In genomic region chr15:78779975-78780374, GRCh38 we compare ENCODE assay signal across 7 cellular contexts. TPM values are rescaled to one million over a fixed set of nuclear protein-coding genes. Genes with fewer than 3 reads are reported as not detected.
A peak's percentile ranks its signal among the peaks of the same experiment; 100 is the strongest.
DNase-seq lines count a peak whose midpoint lies in the region; ATAC-seq, FAIRE-seq and TF ChIP-seq lines count a peak whose summit lies in the region.
"Not testable (repeated sequence)": the region's sequence is repeated elsewhere in the genome, so short reads cannot be mapped to it uniquely, and the experiment has no call there.

No MANE protein-coding gene starts in this region.

- TF ChIP-seq RAD21 in K562 (CRISPR knock-in tag; conservative IDR thresholded peaks at IDR 0.05 in 1 of 2, IDR thresholded peaks at IDR 0.05 in 1 of 2), result not testable (repeated sequence)

- peaks cover 5 to 18% of the 10 kb centered on the region in 2 experiments; a peak in 4 of 5 replicates for H3K27me3 ChIP-seq in K562 (ENCODE audit: control insufficient read depth in 2 of 2, insufficient read depth in 2 of 2, low read length in 2 of 2)
- not testable (repeated sequence) for H3K27me3 ChIP-seq in gastroesophageal sphincter; heart right ventricle; right cardiac atrium (ENCODE audit: control insufficient read depth, insufficient read depth); lower lobe of right lung (ENCODE audit: low read depth); psoas muscle (ENCODE audit: insufficient read depth in 3 of 3, low read length in 2 of 3); upper lobe of left lung

- H3K4me1 ChIP-seq in K562 (replicated peaks in 1 of 2; ENCODE audit: control insufficient read depth in 2 of 2, insufficient read depth in 2 of 2, low read length in 2 of 2); gastroesophageal sphincter; psoas muscle: not testable (repeated sequence)
- H3K4me1 ChIP-seq in heart right ventricle (peaks cover 7 to 36% (median 23%) of the 10 kb centered on the region in 9 donors), right cardiac atrium (ENCODE audit: control insufficient read depth, insufficient read depth, low read length) (peaks cover 13% of the 10 kb centered on the region), lower lobe of right lung (peaks cover 14% of the 10 kb centered on the region), upper lobe of left lung (peaks cover 14 to 20% (median 16%) of the 10 kb centered on the region in 4 donors)

- BruUV-seq in K562 (replicated peaks; lab: Mats Ljungman, UMichigan), result not testable (repeated sequence)

- not testable (repeated sequence) for H4K20me1 ChIP-seq in K562 (replicated peaks; ENCODE audit: control insufficient read depth, insufficient read depth, low read length)

- POLR2A ChIA-PET in K562 (lab: Yijun Ruan, JAX), result interaction anchor here (0.7 kb wide), 1 partner anchor 141 kb away, joined by 3 read pairs; no protein-coding TSS in a partner anchor

- in situ Hi-C loops in K562 (cut with MboI), result loop anchor here (5.0 kb wide), 1 partner anchor 803 kb away; no protein-coding TSS in a partner anchor

- not testable (repeated sequence) for H3K4me2 ChIP-seq in K562 (ENCODE audit: insufficient read depth, low read length)

- CTCF ChIA-PET in K562 (lab: Yijun Ruan, JAX; ENCODE audit: low intra/inter-chr PET ratio), result not testable (repeated sequence)

- TF ChIP-seq POLR2A in K562 (conservative IDR thresholded peaks at IDR 0.05); gastroesophageal sphincter (IDR thresholded peaks at IDR 0.05); upper lobe of left lung (IDR thresholded peaks at IDR 0.05): not testable (repeated sequence)

- H3K27ac ChIP-seq in K562 (ENCODE audit: extremely low read depth, low read depth, low read length); gastroesophageal sphincter; lower lobe of right lung; psoas muscle; upper lobe of left lung: not testable (repeated sequence)
- H3K27ac ChIP-seq in heart right ventricle (peak overlapping the region in 8 of 10 donors; percentile 55 to 80 (median 64)), right cardiac atrium (ENCODE audit: low read length) (peak overlapping the region; percentile 57)

- not testable (repeated sequence) for H3K4me3 ChIP-seq in K562; gastroesophageal sphincter; heart right ventricle; right cardiac atrium (ENCODE audit: low read length); lower lobe of right lung; psoas muscle; upper lobe of left lung

- not testable (repeated sequence) for ATAC-seq in K562
- ATAC-seq in gastroesophageal sphincter (peak; percentile 54), heart right ventricle (peak; percentile 35 to 84 (median 77)), right cardiac atrium (peak; percentile 47 to 79), lower lobe of right lung (peak; percentile 20 to 45), psoas muscle (peak in 3 of 4 donors; percentile 26 to 74 (median 57)), upper lobe of left lung (ENCODE audit: low FRiP score in 2 of 2) (peak; percentile 5 to 41)

- H2AFZ ChIP-seq in K562 (ENCODE audit: low read depth, low read length), result not testable (repeated sequence)

- H3K9me3 ChIP-seq in K562 (replicated peaks; ENCODE audit: control insufficient read depth, insufficient read depth, low read depth, low read length); gastroesophageal sphincter; heart right ventricle; right cardiac atrium (ENCODE audit: control insufficient read depth, low read length); lower lobe of right lung; psoas muscle; upper lobe of left lung: not testable (repeated sequence)

- intact Hi-C loops in K562 (cut with micrococcal nuclease); right cardiac atrium (cut with DNase I); lower lobe of right lung (cut with DNase I); psoas muscle (cut with DNase I): not testable (repeated sequence)
- intact Hi-C loops in heart right ventricle (cut with DNase I), result loop anchor here in 4 of 10 donors (2.0 to 10.0 kb wide), 3 partner anchors 13 to 805 kb away; partner anchors contain the start of gene MORF4L1 (in 1 of the 4)

- H3K79me2 ChIP-seq in K562 (ENCODE audit: control insufficient read depth, insufficient read depth, low read length), result not testable (repeated sequence)

- not testable (repeated sequence) for H3K36me3 ChIP-seq in K562 (ENCODE audit: control insufficient read depth, insufficient read depth, low read length); gastroesophageal sphincter; heart right ventricle; lower lobe of right lung; psoas muscle (ENCODE audit: insufficient read depth in 1 of 2, low read depth in 1 of 2); upper lobe of left lung

- H3K9me1 ChIP-seq in K562 (ENCODE audit: control insufficient read depth, insufficient read depth, low read length), result not testable (repeated sequence)

- WGBS in K562 (ENCODE audit: insufficient coverage, low coverage, missing lambda C conversion rate), result 0% methylated on average over 1 of the region's 9 CpGs
- WGBS in gastroesophageal sphincter (ENCODE audit: low coverage in 1 of 2), 2 donors, result no CpG with 5 or more reads among the region's 9 CpGs
- 0 to 9% methylated on average over 1 to 2 of the region's 9 CpGs for WGBS in heart right ventricle, 2 donors
- 13% methylated on average over 1 of the region's 9 CpGs for WGBS in right cardiac atrium
- 33 to 50% methylated on average over 1 of the region's 9 CpGs; no CpG with 5 or more reads in 1 of the 3 donors for WGBS in psoas muscle, 3 donors
- 8% methylated on average over 2 of the region's 9 CpGs; no CpG with 5 or more reads in 1 of the 2 donors for WGBS in upper lobe of left lung, 2 donors

- DNase-seq in K562 (ENCODE audit: extremely low read depth in 1 of 4, low spot score in 3 of 4); heart right ventricle; right cardiac atrium; lower lobe of right lung; psoas muscle; upper lobe of left lung: not testable (repeated sequence)

- TF ChIP-seq EP300 in K562 (IDR thresholded peaks at IDR 0.05; ENCODE audit: low read length); gastroesophageal sphincter (IDR thresholded peaks at IDR 0.05); upper lobe of left lung (IDR thresholded peaks at IDR 0.05): not testable (repeated sequence)

- FAIRE-seq in K562 (lab: Jason Lieb, UNC), result peak; percentile 75

- not testable (repeated sequence) for TF ChIP-seq CTCF in K562 (IDR thresholded peaks at IDR 0.05 in 2 of 3, conservative IDR thresholded peaks at IDR 0.05 in 1 of 3; ENCODE audit: insufficient read depth in 2 of 3, low read depth in 1 of 3, low read length in 3 of 3); gastroesophageal sphincter (IDR thresholded peaks at IDR 0.05); heart right ventricle (IDR thresholded peaks at IDR 0.05); lower lobe of right lung (IDR thresholded peaks at IDR 0.05); psoas muscle (IDR thresholded peaks at IDR 0.05); upper lobe of left lung (IDR thresholded peaks at IDR 0.05)

- H3K9ac ChIP-seq in K562 (ENCODE audit: insufficient read depth in 1 of 2, low read depth in 2 of 2, low read length in 2 of 2), result not testable (repeated sequence)

RNA-seq across cellular contexts. Expression of gene ADAMTS7, which starts 31.3 kb away (rescaled TPM):
- total RNA-seq in K562 (2011; cell fraction: chromatin; rRNA removed; ENCODE audit: low replicate concordance), result 0.76 TPM in 1 of 2 replicates, not detected in the other
- 0.13 and 0.50 TPM in 2 replicates for total RNA-seq in K562 (2011; cell fraction: nucleolus; rRNA removed)
- total RNA-seq in K562 (2011; cell fraction: nucleoplasm; rRNA removed), result 0.31 TPM in 1 of 2 replicates, not detected in the other
- total RNA-seq in K562 (2014; rRNA removed) (not detected in 2 replicates), K562 (2014; rRNA removed; fragmentation: Illumina TruSeq; extraction: Trizol) (not detected in 2 replicates), K562 (2015; rRNA removed; fragmentation: Illumina TruSeq; extraction: Trizol) (not detected in 2 replicates), K562 (2021) (0.07 and 0.13 TPM in 2 replicates), gastroesophageal sphincter (1 to 10 TPM; 2.6 to 9.7 (median 4.4) TPM), heart right ventricle (10 to 100 TPM in 9 of 10 donors, 1 to 10 TPM in 1; 8.8 to 41.2 (median 17.9) TPM), right cardiac atrium (10 to 100 TPM; 38.8 to 85.9 (median 82.0) TPM), lower lobe of right lung (5.3 TPM), psoas muscle (1 to 10 TPM in 2 of 4 donors, under 1 TPM in 2; 0.74 to 1.3 (median 0.96) TPM), upper lobe of left lung (10 to 100 TPM in 1 of 6 donors, 1 to 10 TPM in 5; 1.8 to 10.2 (median 5.1) TPM)
- polyA plus RNA-seq in K562 (2011; rRNA removed) (0.12 TPM in 1 of 2 replicates, not detected in the other), K562 (2014; fragmentation: Illumina TruSeq; extraction: Trizol) (not detected in 2 replicates), K562 (2014; fragmentation: Nextera tagmentation; extraction: Ambion mirVana) (not detected), K562 (2014; rRNA removed) (0.05 TPM in 1 of 2 replicates, not detected in the other), heart right ventricle (10 to 100 TPM in 1 of 2 donors, 1 to 10 TPM in 1; 3.5 to 47.0 TPM), right cardiac atrium (40.3 TPM), psoas muscle (under 1 TPM; 0.32 to 0.61 (median 0.59) TPM)
- polyA plus RNA-seq in K562 (2011; cell fraction: cytosol; rRNA removed), result 0.06 and 0.09 TPM in 2 replicates
- polyA plus RNA-seq in K562 (2011; cell fraction: nucleus; rRNA removed), result 0.11 and 0.13 TPM in 2 replicates
- polyA plus RNA-seq in K562 (2012), result 0.03 and 0.21 TPM in 2 replicates
- 0.12 and 0.18 TPM in 2 replicates for polyA minus RNA-seq in K562 (2011; rRNA and poly(A)+ RNA removed)
- not detected in 2 replicates for polyA minus RNA-seq in K562 (2011; cell fraction: cytosol; rRNA and poly(A)+ RNA removed)
- polyA minus RNA-seq in K562 (2011; cell fraction: nucleus; rRNA and poly(A)+ RNA removed), result 0.13 and 0.22 TPM in 2 replicates
